In the genomic region with DNA sequence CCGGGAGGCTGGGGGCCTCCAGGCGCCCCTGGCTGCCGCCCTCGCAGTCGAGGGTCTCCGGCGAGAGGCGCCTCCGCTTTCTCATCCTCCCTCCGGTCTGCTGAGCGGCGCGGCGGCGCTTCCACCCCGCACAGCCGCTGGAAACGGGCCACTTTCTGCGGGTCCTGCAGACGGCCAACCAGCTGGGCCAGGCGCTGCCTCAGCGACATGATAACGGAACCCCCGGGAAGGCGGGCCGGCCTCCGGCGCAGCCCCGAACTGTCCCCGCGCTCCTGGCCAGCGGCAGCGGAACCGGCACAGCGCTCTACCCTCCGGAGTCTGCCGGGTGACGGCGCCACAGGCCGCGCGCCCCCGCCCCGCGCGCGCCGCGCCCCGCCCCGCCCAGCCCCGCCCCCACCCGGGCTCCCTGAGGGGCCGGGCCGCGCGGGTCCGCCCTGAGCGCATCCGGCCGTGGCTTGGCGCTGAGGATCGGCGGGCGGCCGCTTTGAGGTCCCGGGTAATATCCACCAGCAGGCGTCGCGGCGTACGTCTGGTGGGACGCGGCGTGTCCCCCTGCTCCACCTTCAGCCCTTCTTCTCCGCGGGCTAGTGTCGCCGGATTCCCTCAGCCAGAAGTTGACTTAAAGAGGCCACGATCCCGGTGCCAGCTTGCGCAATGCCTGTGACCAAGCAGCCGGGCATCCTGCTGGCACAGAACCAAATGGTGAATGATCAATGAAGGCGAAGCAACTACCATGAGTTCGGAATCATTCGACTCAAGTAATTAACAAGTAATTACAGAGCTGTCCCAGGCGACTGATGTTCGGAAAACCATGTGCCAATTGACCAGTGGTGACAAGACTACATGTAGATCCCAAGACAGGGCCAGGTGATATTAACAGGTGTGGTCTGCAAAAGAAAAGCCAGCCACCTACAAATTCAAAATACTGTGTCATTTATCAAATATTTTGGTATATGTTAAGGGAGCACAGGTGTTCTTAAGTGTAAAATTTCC, we compare ENCODE assay signal across 8 cellular contexts. TPM values are rescaled to one million over a fixed set of nuclear protein-coding genes. Genes with fewer than 3 reads are reported as not detected.
A peak's percentile ranks its signal among the peaks of the same experiment; 100 is the strongest.
DNase-seq lines count a peak whose midpoint lies in the region; ATAC-seq lines count a peak whose summit lies in the region.

Gene SGPP1 (minus strand): TSS at position 330 of the 993 bp plus-strand sequence. CDS start 121 bp downstream, at position 209.

- H3K9me3 Mint-ChIP-seq in activated CD4-positive, alpha-beta T cell treated with anti-CD3 and anti-CD28 coated beads for 36 hours (ENCODE audit: low read depth), result no peaks in the 10 kb centered on the region

- CTCF ChIA-PET in activated CD4-positive, alpha-beta T cell treated with anti-CD3 and anti-CD28 coated beads for 36 hours (lab: Charles Lee), result interaction anchor here (0.6 to 1.4 kb wide), 5 partner anchors 12 to 88 kb away, joined by 3 to 4 read pairs (median 3); partner anchors contain the start of gene WDR89

- DNase-seq in ACHN (peak; percentile 82), NCI-H2196 treated with DMSO at 0.1 percent for 48 hours (lab: John Stamatoyannopoulos, UW; ENCODE audit: unreplicated experiment) (peak; percentile 46)
- DNase-seq in activated CD4-positive, alpha-beta T cell treated with anti-CD3 and anti-CD28 coated beads for 36 hours, result peak; percentile 87
- peak; percentile 47 to 62 for DNase-seq in stimulated activated CD4-positive, alpha-beta T cell treated with anti-CD3 and anti-CD28 coated beads, Interleukin-1b, Interleukin-23, amount 100 ng/mL, for 4 hours (ENCODE audit: low read depth in 2 of 2)

- peaks cover 30% of the 10 kb centered on the region for H3K4me1 Mint-ChIP-seq in activated CD4-positive, alpha-beta T cell treated with anti-CD3 and anti-CD28 coated beads for 36 hours

- no peaks in the 10 kb centered on the region for H3K27me3 ChIP-seq in layer of hippocampus (ENCODE audit: control insufficient read depth, insufficient read depth, low read length)

- intact Hi-C loops in activated CD4-positive, alpha-beta T cell treated with anti-CD3 and anti-CD28 coated beads for 36 hours (cut with DNase I, micrococcal nuclease), result loop anchor here (1.0 to 10.0 kb wide), 9 partner anchors 31 to 777 kb away; partner anchors contain the start of genes WDR89 (in 2 of the 2), MTHFD1 (in 1 of the 2), PPP2R5E (in 1 of the 2) and SYNE2 (in 1 of the 2)

- H3K27me3 Mint-ChIP-seq in activated CD4-positive, alpha-beta T cell treated with anti-CD3 and anti-CD28 coated beads for 36 hours, result no peaks in the 10 kb centered on the region

- POLR2A ChIA-PET in activated CD4-positive, alpha-beta T cell treated with anti-CD3 and anti-CD28 coated beads for 36 hours (lab: Charles Lee), result interaction anchor here (0.5 kb wide), 1 partner anchor 189 kb away, joined by 3 read pairs; no protein-coding TSS in a partner anchor

- H3K27ac ChIP-seq in cingulate gyrus (ENCODE audit: low read depth, low read length) (peak within 1 kb of the TSS; percentile 69), layer of hippocampus (ENCODE audit: low read depth, low read length) (peak within 1 kb of the TSS; percentile 84)

- peak; percentile 61 for ATAC-seq in GM18519 (IDR thresholded peaks at IDR 0.05; ENCODE audit: low FRiP score, unreplicated experiment)
- peak; percentile 82 for ATAC-seq in HG03039 (IDR thresholded peaks at IDR 0.05; ENCODE audit: unreplicated experiment)
- ATAC-seq in activated CD4-positive, alpha-beta T cell treated with anti-CD3 and anti-CD28 coated beads for 36 hours, result peak; percentile 91

- peak within 1 kb of the TSS; percentile 99 for H3K4me3 Mint-ChIP-seq in activated CD4-positive, alpha-beta T cell treated with anti-CD3 and anti-CD28 coated beads for 36 hours

- peak within 1 kb of the TSS; percentile 96 for H3K27ac Mint-ChIP-seq in activated CD4-positive, alpha-beta T cell treated with anti-CD3 and anti-CD28 coated beads for 36 hours

- peaks cover 3% of the 10 kb centered on the region for H3K36me3 Mint-ChIP-seq in activated CD4-positive, alpha-beta T cell treated with anti-CD3 and anti-CD28 coated beads for 36 hours (ENCODE audit: low read depth)

- in situ Hi-C loops in ACHN (cut with HindIII; ENCODE audit: low pct_ligation_motif_present, low pct_unique_long_range_greater_than_20kb, low sequenced_read_pairs), result no loop called here

RNA-seq across cellular contexts. Expression of gene SGPP1, which starts in this region (rescaled TPM):
- 10 to 100 TPM in 1 of 2 experiments, 1 to 10 TPM in 1; 8.6 to 10.4 TPM for total RNA-seq in activated CD4-positive, alpha-beta T cell treated with anti-CD3 and anti-CD28 coated beads for 36 hours

Comparison
In these comparisons a context has a peak if more than half of its experiments do, and no peak if none do; other contexts are left out.
1. Peak in every context shown above with its lines: DNase-seq, ATAC-seq and H3K27ac ChIP-seq.